ENCODE assay signal across 20 cellular contexts in genomic region chr3:177547953-177548352, GRCh38.
"Had no signal": no experiment of that assay in that cellular context is flagged by ENCODE, and none has a peak within 500 bp of the region (broad histone marks: within the 10 kb centered on the region; RNA-seq: fewer than 3 reads in every experiment).

No MANE protein-coding gene starts in this region.

- H3K4me1 ChIP-seq: prostate gland had no signal

- H3K27me3 ChIP-seq: gastroesophageal sphincter, heart right ventricle, suprapubic skin, upper lobe of left lung had no signal

- H3K4me3 Mint-ChIP-seq: activated CD4-positive, alpha-beta memory T cell treated with anti-CD3 and anti-CD28 coated beads for 36 hours; mesothelial cell of epicardium had no signal

- FAIRE-seq: colon, endometrium had no signal

- H3K36me3 Mint-ChIP-seq: activated CD4-positive, alpha-beta memory T cell treated with anti-CD3 and anti-CD28 coated beads for 36 hours; mesothelial cell of epicardium had no signal

- ATAC-seq: gastroesophageal sphincter; heart right ventricle; left cardiac atrium; right cardiac atrium; stimulated activated naive CD8-positive, alpha-beta T cell treated with anti-CD3 and anti-CD28 coated beads, Interleukin-15, Interleukin-2, amounts not matched to agents 100 U/mL and 50 U/mL, for 24 hours had no signal

- H3K36me3 ChIP-seq: gastroesophageal sphincter, heart right ventricle, prostate gland, suprapubic skin, upper lobe of left lung had no signal

- H3K9me3 Mint-ChIP-seq: activated CD4-positive, alpha-beta memory T cell treated with anti-CD3 and anti-CD28 coated beads for 36 hours; mesothelial cell of epicardium had no signal

- H3K27ac ChIP-seq: gastroesophageal sphincter, heart right ventricle, prostate gland, suprapubic skin, upper lobe of left lung had no signal

- DNase-seq: activated CD4-positive, alpha-beta memory T cell treated with anti-CD3 and anti-CD28 coated beads for 36 hours; activated CD4-positive, CD25-positive, alpha-beta regulatory T cell; activated gamma-delta T cell; activated T-cell treated with anti-CD3 and anti-CD28 coated beads, Interleukin-2, amount 50 U/mL, for 48 hours; amniotic stem cell; heart right ventricle; left cardiac atrium; right cardiac atrium; stimulated activated CD4-positive, alpha-beta T cell treated with anti-CD3 and anti-CD28 coated beads, Interleukin-4, amount 100 ng/mL, for 24 hours; stimulated activated CD8-positive, alpha-beta memory T cell treated with anti-CD3 and anti-CD28 coated beads, Interleukin-4, amount 100 ng/mL, for 48 hours; stimulated activated naive CD8-positive, alpha-beta T cell treated with anti-CD3 and anti-CD28 coated beads, Interleukin-15, Interleukin-2, amounts not matched to agents 100 U/mL and 50 U/mL, for 24 hours had no signal

- H3K27me3 Mint-ChIP-seq: activated CD4-positive, alpha-beta memory T cell treated with anti-CD3 and anti-CD28 coated beads for 36 hours had no signal

- H3K4me3 ChIP-seq: gastroesophageal sphincter, heart right ventricle, lung, prostate gland, skin epidermis, suprapubic skin, upper lobe of left lung had no signal

- H3K9me3 ChIP-seq: gastroesophageal sphincter, heart right ventricle, prostate gland, suprapubic skin, upper lobe of left lung had no signal

- H3K27ac Mint-ChIP-seq: activated CD4-positive, alpha-beta memory T cell treated with anti-CD3 and anti-CD28 coated beads for 36 hours; mesothelial cell of epicardium had no signal
